Comparison of ENCODE assay signal across 8 cellular contexts in the genomic region with DNA sequence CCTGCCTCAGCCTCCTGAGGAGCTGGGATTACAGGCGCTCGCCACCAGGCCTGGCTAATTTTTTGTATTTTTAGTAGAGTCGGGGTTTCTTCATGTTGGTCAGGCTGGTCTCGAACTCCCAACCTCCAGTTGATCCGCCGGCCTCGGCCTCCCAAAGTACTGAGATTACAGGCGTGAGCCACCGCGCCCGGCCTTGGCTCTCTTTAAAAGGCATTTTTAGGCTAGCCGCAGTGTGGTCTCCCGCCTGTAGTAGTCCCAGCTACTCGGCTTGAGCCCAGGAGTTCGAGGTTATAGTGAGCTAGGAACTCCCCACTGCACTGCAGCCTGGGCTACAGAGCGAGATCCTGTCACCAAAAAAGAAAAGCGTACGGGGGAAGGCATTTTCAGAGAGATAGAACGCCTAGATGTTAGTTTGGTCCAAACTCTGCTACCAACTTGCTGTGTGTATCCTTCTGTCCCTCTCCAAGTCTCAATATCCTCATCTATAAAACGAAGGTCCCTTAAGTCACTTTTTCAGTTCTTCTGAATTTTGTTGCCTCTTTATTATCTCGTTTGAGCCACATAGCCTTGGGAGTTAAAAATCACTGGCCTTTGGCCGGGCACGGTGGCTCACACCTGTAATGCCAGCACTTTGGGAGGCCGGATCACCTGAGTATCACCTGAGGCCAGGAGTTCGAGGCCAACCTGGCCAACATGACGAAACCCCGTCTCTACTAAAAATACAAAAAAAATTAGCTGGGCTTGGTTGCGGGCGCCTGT. TPM values are rescaled to one million over a fixed set of nuclear protein-coding genes. Genes with fewer than 3 reads are reported as not detected.
DNase-seq lines count a peak whose midpoint lies in the region; ATAC-seq and TF ChIP-seq lines count a peak whose summit lies in the region.

No MANE protein-coding gene starts in this region.

- H3K4me3 ChIP-seq in SK-N-MC (peak overlapping the region; percentile 80), breast epithelium (peak overlapping the region; percentile 58 to 74 (median 70)), lower leg skin (ENCODE audit: low read depth, poor library complexity, severe bottlenecking) (peak overlapping the region; percentile 65)

- 37 to 40% methylated on average over 29 of the region's 29 CpGs for WGBS in lower leg skin, 2 donors

- TF ChIP-seq CTCF in breast epithelium (IDR thresholded peaks at IDR 0.05), result peak in 1 of 3 donors; percentile 28
- no peak for TF ChIP-seq CTCF in lower leg skin (IDR thresholded peaks at IDR 0.05)

- no peak for TF ChIP-seq POLR2A in breast epithelium (IDR thresholded peaks at IDR 0.05)
- TF ChIP-seq POLR2A in lower leg skin (IDR thresholded peaks at IDR 0.05), result no peak

- no peaks in the 10 kb centered on the region for H3K27me3 ChIP-seq in breast epithelium

- ATAC-seq in HG02759 (IDR thresholded peaks at IDR 0.05; ENCODE audit: unreplicated experiment) (no peak), HG03520 (IDR thresholded peaks at IDR 0.05; ENCODE audit: unreplicated experiment) (no peak)

- H3K27ac ChIP-seq in SK-N-MC (peak overlapping the region; percentile 91), breast epithelium (peak overlapping the region; percentile 90 to 91)

- no peaks in the 10 kb centered on the region for H3K4me1 ChIP-seq in breast epithelium

- H3K36me3 ChIP-seq in SK-N-MC (ENCODE audit: insufficient read depth, low read length), result peaks cover 26% of the 10 kb centered on the region; the same call in 1 of the 2 replicates
- H3K36me3 ChIP-seq in breast epithelium, result no peaks in the 10 kb centered on the region

- intact Hi-C loops in breast epithelium (cut with DNase I; ENCODE audit: low total_unique reads), result loop anchor here (2.0 kb wide), 1 partner anchor 57 kb away; no protein-coding TSS in a partner anchor
- intact Hi-C loops in lower leg skin (cut with DNase I; ENCODE audit: low total_unique reads), result no loop called here

- DNase-seq in activated gamma-delta T cell treated with Interleukin-2 at 50 U/mL for 16 hours, result peak; percentile 37
- DNase-seq in activated gamma-delta T cell (lab: John Stamatoyannopoulos, UW), result no peak
- DNase-seq in SK-N-MC (ENCODE audit: low read depth, low spot score), result no peak
- DNase-seq in breast epithelium (ENCODE audit: low spot score in 2 of 2), result no peak
- no peak for DNase-seq in lower leg skin (ENCODE audit: low spot score in 2 of 2)
- peak; percentile 13 for DNase-seq in stimulated activated CD8-positive, alpha-beta memory T cell treated with anti-CD3 and anti-CD28 coated beads, Interleukin-12 subunit alpha, Interleukin-12 subunit beta, amount 100 ng/mL, for 1 hour (ENCODE audit: low read depth)

- H3K9me3 ChIP-seq in SK-N-MC (ENCODE audit: low read depth, low read length), result no peaks in the 10 kb centered on the region
- H3K9me3 ChIP-seq in breast epithelium, result no peaks in the 10 kb centered on the region

- peak overlapping the region; percentile 90 for H3K9ac ChIP-seq in SK-N-MC (ENCODE audit: insufficient read length)

RNA-seq across cellular contexts. Expression of a gene that starts 0.7 kb away (rescaled TPM):
- total RNA-seq in breast epithelium (10 to 100 TPM in 2 of 3 donors, 1 to 10 TPM in 1; 8.3 to 14.4 (median 12.6) TPM), lower leg skin (10 to 100 TPM; 12.2 to 23.3 (median 19.2) TPM)

RNA-seq across cellular contexts. Expression of a gene that starts 40.0 kb away (rescaled TPM):
- total RNA-seq in breast epithelium (10 to 100 TPM; 17.1 to 29.6 (median 25.9) TPM), lower leg skin (10 to 100 TPM; 32.8 to 54.1 (median 51.2) TPM)

Comparison
In these comparisons a context has a peak if more than half of its experiments do, and no peak if none do; other contexts are left out.
1. DNase-seq: peak in activated gamma-delta T cell treated with Interleukin-2 at 50 U/mL for 16 hours (single experiment) and stimulated activated CD8-positive, alpha-beta memory T cell treated with anti-CD3 and anti-CD28 coated beads, Interleukin-12 subunit alpha, Interleukin-12 subunit beta, amount 100 ng/mL, for 1 hour (single experiment); none in activated gamma-delta T cell (single experiment), SK-N-MC (single experiment), breast epithelium (0 of 2) and lower leg skin (0 of 2).
2. Peak in every context shown above with its lines, with median percentiles within 50 percentile points of each other: H3K4me3 ChIP-seq.